11 cellular contexts compared by ENCODE assay signal in the genomic region with DNA sequence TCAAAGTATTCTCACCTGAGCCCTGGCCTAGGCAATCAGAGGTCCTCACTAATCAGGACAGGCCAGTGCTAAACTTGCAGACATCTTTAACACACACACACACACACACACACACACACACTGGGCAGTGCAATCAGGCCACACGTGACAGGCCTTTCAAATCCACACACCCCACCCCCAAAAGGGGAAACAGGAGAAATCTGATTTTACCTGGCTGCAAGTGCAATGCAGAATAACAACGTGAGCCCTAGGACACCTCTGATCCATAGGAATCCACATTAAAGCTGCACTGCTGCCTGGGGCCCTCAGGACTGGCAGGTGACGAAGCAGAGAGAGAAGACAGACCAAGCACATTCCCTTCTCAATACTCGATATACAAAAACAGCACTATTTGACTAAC.
DNase-seq lines count a peak whose midpoint lies in the region; ATAC-seq and TF ChIP-seq lines count a peak whose summit lies in the region.
"Had no signal": no experiment of that assay in that cellular context is flagged by ENCODE, and none has a peak within 500 bp of the region (broad histone marks: within the 10 kb centered on the region; RNA-seq: fewer than 3 reads in every experiment).

No MANE protein-coding gene starts in this region.

- no peak for TF ChIP-seq CTCF in RWPE1 (conservative IDR thresholded peaks at IDR 0.05; ENCODE audit: low read depth)

- peaks cover 22% of the 10 kb centered on the region for H3K36me3 Mint-ChIP-seq in activated naive CD4-positive, alpha-beta T cell treated with anti-CD3 and anti-CD28 coated beads for 36 hours (ENCODE audit: low read depth)
- H3K36me3 Mint-ChIP-seq in activated T-helper 17 cell treated with anti-CD3 and anti-CD28 coated beads, Interleukin-2, amount 50 U/mL, for 72 hours (ENCODE audit: low read depth) = peaks cover 86% of the 10 kb centered on the region

- DNase-seq in activated naive CD4-positive, alpha-beta T cell treated with anti-CD3 and anti-CD28 coated beads for 36 hours = no peak
- DNase-seq in activated naive CD4-positive, alpha-beta T cell (lab: John Stamatoyannopoulos, UW) = no peak
- DNase-seq in left lobe of liver (ENCODE audit: low spot score) (no peak), substantia nigra (lab: John Stamatoyannopoulos, UW) (peak in 1 of 49 donors; percentile 27), RWPE1 (ENCODE audit: low spot score) (no peak)
- DNase-seq: foreskin keratinocyte; NCI-H446; stimulated activated CD4-positive, alpha-beta T cell treated with anti-CD3 and anti-CD28 coated beads, Interleukin-4, amount 100 ng/mL, for 4 hours had no signal

- H3K27ac ChIP-seq in substantia nigra (ENCODE audit: low read depth, low read length, poor library complexity, severe bottlenecking) (peak overlapping the region; percentile 89), RWPE1 (no peak overlapping the region)
- H3K27ac ChIP-seq: foreskin keratinocyte had no signal

- POLR2A ChIA-PET in RWPE1 (lab: Yijun Ruan, JAX; ENCODE audit: low non-redundant PET) = no interaction called here

- no peaks in the 10 kb centered on the region for H3K27me3 Mint-ChIP-seq in activated naive CD4-positive, alpha-beta T cell treated with anti-CD3 and anti-CD28 coated beads for 36 hours (ENCODE audit: low read depth)
- no peaks in the 10 kb centered on the region for H3K27me3 Mint-ChIP-seq in activated T-helper 17 cell treated with anti-CD3 and anti-CD28 coated beads, Interleukin-2, amount 50 U/mL, for 72 hours

- H3K9me3 Mint-ChIP-seq in activated naive CD4-positive, alpha-beta T cell treated with anti-CD3 and anti-CD28 coated beads for 36 hours = no peaks in the 10 kb centered on the region
- H3K9me3 Mint-ChIP-seq in activated T-helper 17 cell treated with anti-CD3 and anti-CD28 coated beads, Interleukin-2, amount 50 U/mL, for 72 hours = no peaks in the 10 kb centered on the region

- H3K4me1 Mint-ChIP-seq in activated naive CD4-positive, alpha-beta T cell treated with anti-CD3 and anti-CD28 coated beads for 36 hours (ENCODE audit: low read depth) = peaks cover 90% of the 10 kb centered on the region
- H3K4me1 Mint-ChIP-seq in activated T-helper 17 cell treated with anti-CD3 and anti-CD28 coated beads, Interleukin-2, amount 50 U/mL, for 72 hours = peaks cover 67% of the 10 kb centered on the region

- intact Hi-C loops in activated naive CD4-positive, alpha-beta T cell treated with anti-CD3 and anti-CD28 coated beads for 36 hours (cut with micrococcal nuclease) = no loop called here

- CTCF ChIA-PET in activated naive CD4-positive, alpha-beta T cell treated with anti-CD3 and anti-CD28 coated beads for 36 hours (lab: Charles Lee) = no interaction called here
- CTCF ChIA-PET in RWPE1 (lab: Yijun Ruan, JAX) = interaction anchor here (0.6 kb wide), 1 partner anchor 28 kb away, joined by 3 read pairs; no protein-coding TSS in a partner anchor

- peak; percentile 36 for ATAC-seq in activated T-helper 17 cell treated with anti-CD3 and anti-CD28 coated beads, Interleukin-2, amount 50 U/mL, for 72 hours (replicated peaks)
- ATAC-seq in left lobe of liver (peak; percentile 28), GM19467 (IDR thresholded peaks at IDR 0.05; ENCODE audit: unreplicated experiment) (no peak), GM21528 (IDR thresholded peaks at IDR 0.05; ENCODE audit: low FRiP score, unreplicated experiment) (no peak)
- ATAC-seq: foreskin keratinocyte had no signal

- peak overlapping the region; percentile 55 for H3K27ac Mint-ChIP-seq in activated naive CD4-positive, alpha-beta T cell treated with anti-CD3 and anti-CD28 coated beads for 36 hours
- peak overlapping the region; percentile 89 for H3K27ac Mint-ChIP-seq in activated T-helper 17 cell treated with anti-CD3 and anti-CD28 coated beads, Interleukin-2, amount 50 U/mL, for 72 hours

- H3K4me3 Mint-ChIP-seq in activated naive CD4-positive, alpha-beta T cell treated with anti-CD3 and anti-CD28 coated beads for 36 hours = no peak overlapping the region
- H3K4me3 Mint-ChIP-seq in activated T-helper 17 cell treated with anti-CD3 and anti-CD28 coated beads, Interleukin-2, amount 50 U/mL, for 72 hours = peak overlapping the region; percentile 82

Comparison
In these comparisons a context has a peak if more than half of its experiments do, and no peak if none do; other contexts are left out.
1. ATAC-seq: peak in activated T-helper 17 cell treated with anti-CD3 and anti-CD28 coated beads, Interleukin-2, amount 50 U/mL, for 72 hours (single experiment) and left lobe of liver (single experiment); none in GM19467 (single experiment) and GM21528 (single experiment).